In genomic region chr16:4801051-4801961, GRCh38 we compare ENCODE assay signal across 8 cellular contexts.
DNase-seq lines count a peak whose midpoint lies in the region; ATAC-seq, FAIRE-seq and TF ChIP-seq lines count a peak whose summit lies in the region.

No MANE protein-coding gene starts in this region.

- no peaks in the 10 kb centered on the region for H3K79me2 ChIP-seq in SU-DHL-6 (ENCODE audit: insufficient read depth, low read length)

- H3K4me2 ChIP-seq in SU-DHL-6 (ENCODE audit: low read depth, low read length, poor library complexity, severe bottlenecking): peak overlapping the region; percentile 92

- H3F3A ChIP-seq in SU-DHL-6 (ENCODE audit: insufficient read depth): peaks cover 8% of the 10 kb centered on the region

- FAIRE-seq in GM19239 (lab: Jason Lieb, UNC): no peak

- peak overlapping the region; percentile 67 for H2AFZ ChIP-seq in SU-DHL-6 (ENCODE audit: low read depth, low read length, severe bottlenecking)

- no peaks in the 10 kb centered on the region for H4K20me1 ChIP-seq in SU-DHL-6 (ENCODE audit: low read depth, low read length)

- TF ChIP-seq CTCF in GM12864 (IDR thresholded peaks at IDR 0.05; ENCODE audit: low read depth, low read length, missing control alignments) (no peak), SU-DHL-6 (IDR thresholded peaks at IDR 0.05; ENCODE audit: insufficient read depth, low read length, poor library complexity, severe bottlenecking) (no peak), fibroblast of mammary gland (conservative IDR thresholded peaks at IDR 0.05; ENCODE audit: control insufficient read depth, insufficient read depth, low read depth, low read length) (no peak)

- H3K27ac ChIP-seq in SU-DHL-6 (ENCODE audit: low read depth, low read length): peak overlapping the region; percentile 77; the same call in 1 of the 2 replicates
- H3K27ac ChIP-seq in rectal smooth muscle tissue (ENCODE audit: low read depth, low read length): peak overlapping the region; percentile 87

- ATAC-seq in GM21528 (IDR thresholded peaks at IDR 0.05; ENCODE audit: low FRiP score, unreplicated experiment): no peak

- H3K9ac ChIP-seq in SU-DHL-6 (ENCODE audit: low read length): peak overlapping the region; percentile 66
- peak overlapping the region; percentile 69 for H3K9ac ChIP-seq in rectal smooth muscle tissue (ENCODE audit: low read length)

- H3K4me1 ChIP-seq in rectal smooth muscle tissue (ENCODE audit: control insufficient read depth, insufficient read depth, low read length): peaks cover 7% of the 10 kb centered on the region

- no peak for DNase-seq in GM12864 (ENCODE audit: low read depth)
- DNase-seq in fibroblast of mammary gland (ENCODE audit: low read depth): no peak
- no peak for DNase-seq in stimulated activated naive CD4-positive, alpha-beta T cell treated with Interleukin-2 at 50 U/mL for 16 hours (lab: John Stamatoyannopoulos, UW)
- no peak for DNase-seq in NOMO-1 treated with DMSO at 0.1 percent for 48 hours (lab: John Stamatoyannopoulos, UW; ENCODE audit: unreplicated experiment)
- DNase-seq in GM19239 (ENCODE audit: insufficient read length, low spot score): no peak

- no peaks in the 10 kb centered on the region for H3K9me2 ChIP-seq in SU-DHL-6 (replicated peaks; ENCODE audit: insufficient read depth, low read length)

- H3K36me3 ChIP-seq in SU-DHL-6 (ENCODE audit: low read length) (no peaks in the 10 kb centered on the region), rectal smooth muscle tissue (ENCODE audit: control insufficient read depth, insufficient read depth, low read length) (no peaks in the 10 kb centered on the region)

- H3K9me3 ChIP-seq in SU-DHL-6 (ENCODE audit: insufficient read depth, low read length): no peaks in the 10 kb centered on the region

- H3K27me3 ChIP-seq in SU-DHL-6 (ENCODE audit: low read length) (no peaks in the 10 kb centered on the region), rectal smooth muscle tissue (ENCODE audit: control insufficient read depth, insufficient read depth, low read length) (no peaks in the 10 kb centered on the region)

- H3K4me3 ChIP-seq in GM12864 (ENCODE audit: low read depth, low read length): peak overlapping the region; percentile 77
- peak overlapping the region; percentile 96 for H3K4me3 ChIP-seq in SU-DHL-6 (ENCODE audit: insufficient read depth, low read length, poor library complexity, severe bottlenecking)
- H3K4me3 ChIP-seq in fibroblast of mammary gland (ENCODE audit: control insufficient read depth, low read depth, low read length): peak overlapping the region; percentile 62
- H3K4me3 ChIP-seq in rectal smooth muscle tissue (ENCODE audit: low read length): peak overlapping the region; percentile 74
